In the genomic region with DNA sequence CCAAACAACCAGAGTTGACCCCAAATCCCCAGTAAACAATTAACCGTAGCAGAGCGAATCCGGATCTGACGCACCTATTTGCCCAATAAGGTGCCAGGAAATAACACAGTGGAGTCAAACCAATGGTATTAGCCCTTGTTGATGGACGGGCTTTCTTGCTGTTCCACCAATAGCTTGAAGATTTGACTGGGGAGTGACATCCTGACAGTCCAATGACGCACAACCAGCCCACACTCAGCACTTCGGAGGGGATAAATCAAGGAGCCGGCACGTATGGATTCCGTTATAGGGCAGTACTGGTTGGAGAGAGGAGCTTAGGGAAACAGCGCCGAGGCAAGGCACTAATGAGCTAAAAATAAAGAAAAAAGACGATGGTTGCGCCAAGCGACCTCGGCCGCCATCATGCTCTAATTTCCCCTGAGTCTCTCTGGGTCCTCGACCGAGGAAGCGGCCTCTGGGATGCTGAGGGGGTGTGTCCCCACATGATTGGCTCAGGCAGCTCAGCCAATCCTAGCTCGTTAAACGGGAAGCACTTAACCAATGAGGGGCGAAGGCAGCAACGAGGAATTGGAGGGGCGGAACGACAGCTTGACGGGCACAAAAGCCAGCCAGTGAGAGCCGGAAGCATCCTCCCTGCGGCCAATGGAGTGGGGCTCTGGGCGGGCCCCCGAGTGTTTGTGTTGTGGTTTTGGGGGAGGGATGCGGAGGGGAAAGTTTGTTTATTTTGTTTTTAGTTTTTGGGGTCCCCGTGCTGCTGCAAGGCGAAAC, we compare ENCODE assay signal across 8 cellular contexts.
DNase-seq lines count a peak whose midpoint lies in the region; ATAC-seq and FAIRE-seq lines count a peak whose summit lies in the region.

No MANE protein-coding gene starts in this region.

- ATAC-seq in GM19324 (IDR thresholded peaks at IDR 0.05; ENCODE audit: low FRiP score, unreplicated experiment) (peak; percentile 89), HG03460 (IDR thresholded peaks at IDR 0.05; ENCODE audit: unreplicated experiment) (peak; percentile 82)

- H3K36me3 ChIP-seq in BLaER1 = no peaks in the 10 kb centered on the region

- H3K4me2 ChIP-seq in BLaER1 = peak overlapping the region; percentile 89

- peaks cover 40% of the 10 kb centered on the region for H4K20me1 ChIP-seq in BLaER1

- H3K9ac ChIP-seq in BLaER1 = peak overlapping the region; percentile 84

- H3K4me3 ChIP-seq in BLaER1 = peak overlapping the region; percentile 86

- peak; percentile 89 for DNase-seq in NCI-H524 treated with DMSO at 0.1 percent for 48 hours (lab: John Stamatoyannopoulos, UW)
- DNase-seq in activated CD4-positive, alpha-beta T cell treated with anti-CD3 and anti-CD28 coated beads for 48 hours = peak; percentile 99
- DNase-seq in kidney glomerular epithelial cell (lab: John Stamatoyannopoulos, UW) = peak; percentile 97
- DNase-seq in stimulated activated CD4-positive, alpha-beta T cell treated with anti-CD3 and anti-CD28 coated beads, Interleukin-15, amount 100 ng/mL, for 48 hours (ENCODE audit: low read depth in 2 of 2) = peak; percentile 97 to 98

- H3K4me1 ChIP-seq in BLaER1 = peaks cover 82% of the 10 kb centered on the region

- FAIRE-seq in colon (lab: Jason Lieb, UNC) = peak; percentile 93

- H3K27ac ChIP-seq in BLaER1 = peak overlapping the region; percentile 91

- no peaks in the 10 kb centered on the region for H3K9me3 ChIP-seq in BLaER1

- no peaks in the 10 kb centered on the region for H3K27me3 ChIP-seq in BLaER1

Comparison
In these comparisons a context has a peak if more than half of its experiments do, and no peak if none do; other contexts are left out.
1. Peak in every context shown above with its lines: DNase-seq, ATAC-seq, H3K4me3 ChIP-seq and H3K27ac ChIP-seq.